1 cellular context compared by ENCODE assay signal in the genomic region with DNA sequence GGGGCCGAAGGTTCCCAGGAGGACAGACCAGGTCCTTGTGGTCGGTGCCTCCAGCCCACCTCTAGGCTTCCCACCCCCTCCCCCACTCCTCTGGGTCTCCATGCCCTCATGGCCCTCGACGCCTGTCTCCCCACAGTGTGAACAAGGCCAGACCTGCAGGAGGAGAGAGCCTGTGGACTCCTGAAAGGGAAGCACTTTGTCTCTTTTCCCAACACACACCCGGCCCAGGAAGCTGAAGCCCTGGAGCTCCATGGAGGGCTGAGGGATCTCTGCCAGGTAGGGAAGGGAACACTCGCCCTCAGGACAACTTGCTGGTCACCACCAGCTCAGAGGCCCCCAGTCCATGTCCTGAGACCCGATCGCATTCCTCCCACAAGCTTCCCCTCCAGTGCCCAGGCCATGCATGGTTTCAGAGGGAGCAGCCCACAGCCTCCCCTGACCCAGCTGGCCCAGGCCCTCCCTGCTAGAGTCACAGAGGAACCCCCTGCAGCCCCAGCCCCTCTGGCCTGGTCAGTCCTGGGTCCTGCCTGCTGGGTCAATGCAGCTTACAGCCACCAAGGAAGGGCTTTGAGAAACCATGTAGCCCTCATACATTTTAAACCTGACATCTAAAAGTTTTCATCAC.
TF ChIP-seq lines count a peak whose summit lies in the region.

No MANE protein-coding gene starts in this region.

TF ChIP-seq in A549, 52 proteins besides CTCF, POLR2A, EP300 and RAD21 (continued from another document):
- TF ChIP-seq, protein P1, sequence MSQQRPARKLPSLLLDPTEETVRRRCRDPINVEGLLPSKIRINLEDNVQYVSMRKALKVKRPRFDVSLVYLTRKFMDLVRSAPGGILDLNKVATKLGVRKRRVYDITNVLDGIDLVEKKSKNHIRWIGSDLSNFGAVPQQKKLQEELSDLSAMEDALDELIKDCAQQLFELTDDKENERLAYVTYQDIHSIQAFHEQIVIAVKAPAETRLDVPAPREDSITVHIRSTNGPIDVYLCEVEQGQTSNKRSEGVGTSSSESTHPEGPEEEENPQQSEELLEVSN (IDR thresholded peaks at IDR 0.05; ENCODE audit: borderline replicate concordance, low read depth): no peak
- TF ChIP-seq RCOR1 (IDR thresholded peaks at IDR 0.05; ENCODE audit: low read depth, low read length) (no peak), RARB (CRISPR knock-in tag; IDR thresholded peaks at IDR 0.05) (no peak), KDM5A (IDR thresholded peaks at IDR 0.05) (no peak), RFX5 (IDR thresholded peaks at IDR 0.05) (no peak)
